Comparison of ENCODE assay signal across 22 cellular contexts in genomic region chr2:239378021-239378917, GRCh38. TPM values are rescaled to one million over a fixed set of nuclear protein-coding genes. Genes with fewer than 3 reads are reported as not detected.
DNase-seq lines count a peak whose midpoint lies in the region; ATAC-seq, FAIRE-seq and TF ChIP-seq lines count a peak whose summit lies in the region.
"Had no signal": no experiment of that assay in that cellular context is flagged by ENCODE, and none has a peak within 500 bp of the region (broad histone marks: within the 10 kb centered on the region; RNA-seq: fewer than 3 reads in every experiment).

No MANE protein-coding gene starts in this region.

- H3K36me3 Mint-ChIP-seq in WTC11 = no peaks in the 10 kb centered on the region

- H3K4me3 ChIP-seq in kidney (ENCODE audit: low read length in 2 of 2) = no peak overlapping the region
- H3K4me3 ChIP-seq: left lung, upper lobe of right lung had no signal

- TF ChIP-seq CTCF in WTC11 (IDR thresholded peaks at IDR 0.05) (no peak), kidney (IDR thresholded peaks at IDR 0.05; ENCODE audit: borderline replicate concordance, extremely low read depth, insufficient read depth) (no peak)

- H3K9me3 ChIP-seq in kidney (ENCODE audit: control insufficient read depth in 1 of 2, low read length in 2 of 2) = no peaks in the 10 kb centered on the region
- H3K9me3 ChIP-seq: left lung, upper lobe of right lung had no signal

- H3K27ac ChIP-seq in kidney (ENCODE audit: low read depth in 2 of 2, low read length in 2 of 2) = no peak overlapping the region
- H3K27ac ChIP-seq: 22Rv1, left lung, upper lobe of right lung had no signal

- peaks cover 0 to 2% of the 10 kb centered on the region in 2 donors for H3K4me1 ChIP-seq in kidney (ENCODE audit: control insufficient read depth in 1 of 2, insufficient read depth in 1 of 2, low read depth in 1 of 2, low read length in 2 of 2)
- H3K4me1 ChIP-seq: upper lobe of right lung had no signal

- no peak for FAIRE-seq in kidney (lab: Jason Lieb, UNC)
- FAIRE-seq: endothelial cell of umbilical vein, GM19239 had no signal

- CTCF ChIA-PET in WTC11 (lab: Charles Lee) = no interaction called here

- H3K9ac ChIP-seq in kidney (ENCODE audit: low read length in 2 of 2) = no peak overlapping the region

- peak overlapping the region; percentile 57; the same call in 1 of the 2 replicates for H3K27ac Mint-ChIP-seq in WTC11
- H3K27ac Mint-ChIP-seq: stimulated activated naive CD8-positive, alpha-beta T cell treated with anti-CD3 and anti-CD28 coated beads, Interleukin-15, Interleukin-2, amounts not matched to agents 100 ng/mL and 50 ng/mL, for 24 hours; T-helper 1 cell treated with Interleukin-12 subunit alpha and Interleukin-12 subunit beta and Interleukin-4 antibody, amounts not matched to agents 30 μg/mL and 1 μg/mL, for 36 hours had no signal

- peaks cover 39% of the 10 kb centered on the region for H3K4me1 Mint-ChIP-seq in WTC11

- POLR2A ChIA-PET in WTC11 (lab: Charles Lee) = no interaction called here

- H3K9me3 Mint-ChIP-seq in WTC11 = no peaks in the 10 kb centered on the region
- H3K9me3 Mint-ChIP-seq: CD8-positive, alpha-beta memory T cell; stimulated activated naive CD8-positive, alpha-beta T cell treated with anti-CD3 and anti-CD28 coated beads, Interleukin-15, Interleukin-2, amounts not matched to agents 100 ng/mL and 50 ng/mL, for 24 hours; T-helper 1 cell treated with Interleukin-12 subunit alpha and Interleukin-12 subunit beta and Interleukin-4 antibody, amounts not matched to agents 30 μg/mL and 1 μg/mL, for 36 hours had no signal

- no peak overlapping the region for H3K4me3 Mint-ChIP-seq in WTC11
- H3K4me3 Mint-ChIP-seq: stimulated activated naive CD8-positive, alpha-beta T cell treated with anti-CD3 and anti-CD28 coated beads, Interleukin-15, Interleukin-2, amounts not matched to agents 100 ng/mL and 50 ng/mL, for 24 hours; T-helper 1 cell treated with Interleukin-12 subunit alpha and Interleukin-12 subunit beta and Interleukin-4 antibody, amounts not matched to agents 30 μg/mL and 1 μg/mL, for 36 hours had no signal

- DNase-seq in activated CD4-positive, CD25-positive, alpha-beta regulatory T cell treated with anti-CD3 and anti-CD28 coated beads, Interleukin-2, amount 50 U/mL, for 72 hours = peak; percentile 21
- no peak for DNase-seq in activated CD4-positive, CD25-positive, alpha-beta regulatory T cell (lab: John Stamatoyannopoulos, UW)
- DNase-seq in WTC11 (ENCODE audit: low spot score) = no peak
- peak; percentile 62 for DNase-seq in kidney
- DNase-seq in posterior vena cava (ENCODE audit: low spot score) = peak; percentile 80
- DNase-seq in NCI-H446 treated with DMSO at 0.1 percent for 48 hours (lab: John Stamatoyannopoulos, UW) = no peak
- no peak for DNase-seq in occipital lobe (lab: John Stamatoyannopoulos, UW)
- DNase-seq in activated gamma-delta T cell (lab: John Stamatoyannopoulos, UW) = no peak
- DNase-seq: activated gamma-delta T cell treated with Interleukin-2 at 50 U/mL for 16 hours, DMS79 treated with DMSO at 0.1 percent for 48 hours, foreskin fibroblast, NCI-H524 treated with DMSO at 0.1 percent for 48 hours, SHP77 treated with DMSO at 0.1 percent for 48 hours, upper lobe of right lung had no signal

- intact Hi-C loops in kidney (cut with DNase I) = no loop called here
- intact Hi-C loops in posterior vena cava (cut with DNase I) = no loop called here

- H3K36me3 ChIP-seq in kidney (ENCODE audit: control insufficient read depth in 1 of 2, insufficient read depth in 2 of 2, low read length in 2 of 2) = no peaks in the 10 kb centered on the region
- H3K36me3 ChIP-seq: upper lobe of right lung had no signal

- H3K27me3 Mint-ChIP-seq in WTC11 (ENCODE audit: low read depth) = no peaks in the 10 kb centered on the region
- H3K27me3 Mint-ChIP-seq: CD8-positive, alpha-beta memory T cell; stimulated activated naive CD8-positive, alpha-beta T cell treated with anti-CD3 and anti-CD28 coated beads, Interleukin-15, Interleukin-2, amounts not matched to agents 100 ng/mL and 50 ng/mL, for 24 hours had no signal

- ATAC-seq in WTC11 = no peak
- ATAC-seq: activated CD4-positive, CD25-positive, alpha-beta regulatory T cell treated with anti-CD3 and anti-CD28 coated beads, Interleukin-2, amount 50 U/mL, for 24 hours; left lung had no signal

TF ChIP-seq in WTC11, 78 proteins besides CTCF, POLR2A, EP300 and RAD21:
- TF ChIP-seq HMGA2 (CRISPR knock-in tag; IDR thresholded peaks at IDR 0.05) (no peak), FOXP4 (CRISPR knock-in tag; IDR thresholded peaks at IDR 0.05) (no peak), TCF7 (CRISPR knock-in tag; IDR thresholded peaks at IDR 0.05; ENCODE audit: low read depth) (no peak), E2F5 (CRISPR knock-in tag; IDR thresholded peaks at IDR 0.05) (no peak), RORB (CRISPR knock-in tag; IDR thresholded peaks at IDR 0.05) (no peak)
TF ChIP-seq in WTC11: peak in this region for 0.

RNA-seq across cellular contexts. Expression of gene HDAC4, which starts 22.6 kb away (rescaled TPM):
- total RNA-seq in WTC11 (2021) = 35.0 to 44.4 TPM (median 42.3 TPM) in 3 replicates
- total RNA-seq in kidney = 56.8 TPM
- 2.2 TPM for polyA plus RNA-seq in kidney (ENCODE audit: insufficient read depth, low read depth, low replicate concordance)
- total RNA-seq in posterior vena cava = 10 to 100 TPM; 47.6 to 66.9 TPM
- 30.9 TPM for total RNA-seq in occipital lobe

Comparison
In these comparisons a context has a peak if more than half of its experiments do, and no peak if none do; other contexts are left out.
1. DNase-seq: peak in activated CD4-positive, CD25-positive, alpha-beta regulatory T cell treated with anti-CD3 and anti-CD28 coated beads, Interleukin-2, amount 50 U/mL, for 72 hours (single experiment), kidney (single experiment) and posterior vena cava (single experiment); none in activated CD4-positive, CD25-positive, alpha-beta regulatory T cell (0 of 4), WTC11 (single experiment), NCI-H446 treated with DMSO at 0.1 percent for 48 hours (single experiment), occipital lobe (single experiment) and activated gamma-delta T cell (single experiment).